9 cellular contexts compared by ENCODE assay signal in genomic region chr1:10494754-10495474, GRCh38. TPM values are rescaled to one million over a fixed set of nuclear protein-coding genes. Genes with fewer than 3 reads are reported as not detected.
DNase-seq lines count a peak whose midpoint lies in the region; ATAC-seq and TF ChIP-seq lines count a peak whose summit lies in the region.
"Had no signal": no experiment of that assay in that cellular context is flagged by ENCODE, and none has a peak within 500 bp of the region (broad histone marks: within the 10 kb centered on the region; RNA-seq: fewer than 3 reads in every experiment).

No MANE protein-coding gene starts in this region.

- peaks cover 4% of the 10 kb centered on the region; the same call in 1 of the 2 replicates for H3F3A ChIP-seq in GM23338 (replicated peaks; ENCODE audit: low read depth)

- H3K4me1 Mint-ChIP-seq in GM23338 = peaks cover 18% of the 10 kb centered on the region

- H3K36me3 Mint-ChIP-seq in GM23338 (ENCODE audit: low read depth) = no peaks in the 10 kb centered on the region

- peaks cover 18% of the 10 kb centered on the region for H4K20me1 ChIP-seq in GM23338 (replicated peaks; ENCODE audit: insufficient read depth)

- TF ChIP-seq POLR2A in ovary (IDR thresholded peaks at IDR 0.05) = no peak

- H3K9me3 Mint-ChIP-seq in GM23338 = no peaks in the 10 kb centered on the region

- H3K27me3 ChIP-seq in GM23338 (ENCODE audit: insufficient read depth) (no peaks in the 10 kb centered on the region), ovary (no peaks in the 10 kb centered on the region), thymus (ENCODE audit: control insufficient read depth, insufficient read depth) (no peaks in the 10 kb centered on the region)

- intact Hi-C loops in ovary (cut with DNase I) = no loop called here

- WGBS in ovary, 3 donors = 2 to 5% (median 3%) methylated on average over 15 of the region's 15 CpGs
- 3% methylated on average over 15 of the region's 15 CpGs for WGBS in thymus

- H3K9me2 ChIP-seq in GM23338 (ENCODE audit: insufficient read depth) = no peaks in the 10 kb centered on the region

- no peak for TF ChIP-seq EP300 in ovary (IDR thresholded peaks at IDR 0.05)

- no peaks in the 10 kb centered on the region for H3K9me3 ChIP-seq in ovary
- H3K9me3 ChIP-seq in thymus (ENCODE audit: control insufficient read depth) = no peaks in the 10 kb centered on the region

- H3K4me3 ChIP-seq in GM23338 (no peak overlapping the region), ovary (no peak overlapping the region), thymus (ENCODE audit: low read length) (peak overlapping the region; percentile 32)

- H3K27ac Mint-ChIP-seq in GM23338 = no peak overlapping the region

- H3K4me3 Mint-ChIP-seq in GM23338 = no peak overlapping the region

- H3K36me3 ChIP-seq in GM23338 (ENCODE audit: insufficient read depth) (no peaks in the 10 kb centered on the region), ovary (no peaks in the 10 kb centered on the region), thymus (ENCODE audit: control insufficient read depth, insufficient read depth) (no peaks in the 10 kb centered on the region)

- peak; percentile 89 to 96 for TF ChIP-seq CTCF in GM23338 (conservative IDR thresholded peaks at IDR 0.05; ENCODE audit: low read depth in 2 of 2)
- peak; percentile 69 to 80 (median 79) for TF ChIP-seq CTCF in ovary (IDR thresholded peaks at IDR 0.05)

- H3K27ac ChIP-seq in GM23338 (ENCODE audit: low read depth) = no peak overlapping the region; the same call in 1 of the 2 replicates
- H3K27ac ChIP-seq in ovary = no peak overlapping the region
- peak overlapping the region; percentile 88 for H3K27ac ChIP-seq in thymus (ENCODE audit: low read depth)

- peaks cover 3% of the 10 kb centered on the region for H3K27me3 Mint-ChIP-seq in GM23338 (ENCODE audit: insufficient read depth, low read depth, poor library complexity)

- H3K79me2 ChIP-seq in GM23338 (replicated peaks; ENCODE audit: insufficient read depth) = peaks cover 70% of the 10 kb centered on the region

- peak; percentile 88 for DNase-seq in ELF-1 (ENCODE audit: low read depth, low spot score)
- peak; percentile 85 for DNase-seq in GM23338 (ENCODE audit: low spot score)
- DNase-seq in LoVo (ENCODE audit: low spot score) = peak; percentile 61
- peak; percentile 78 for DNase-seq in SIG-M5 treated with dmso at 0.1 percent for 504 hours (lab: John Stamatoyannopoulos, UW; ENCODE audit: unreplicated experiment)
- DNase-seq in activated naive CD4-positive, alpha-beta T cell (lab: John Stamatoyannopoulos, UW) = peak; percentile 46 to 78 (median 70)
- DNase-seq in globus pallidus (ENCODE audit: low spot score) = peak; percentile 72
- peak; percentile 43 to 81 (median 69) for DNase-seq in ovary

- no peak overlapping the region for H2AFZ ChIP-seq in GM23338

- H3K4me1 ChIP-seq in GM23338 (ENCODE audit: insufficient read depth) (peaks cover 7% of the 10 kb centered on the region), ovary (ENCODE audit: insufficient read depth) (peaks cover 2% of the 10 kb centered on the region), thymus (ENCODE audit: control insufficient read depth, insufficient read depth, low read length) (peaks cover 9% of the 10 kb centered on the region)

- H3K4me2 ChIP-seq in GM23338 = no peak overlapping the region

- peak; percentile 84 for ATAC-seq in GM23338

TF ChIP-seq in GM23338, 12 proteins besides CTCF, POLR2A, EP300 and RAD21:
- TF ChIP-seq, protein P1, sequence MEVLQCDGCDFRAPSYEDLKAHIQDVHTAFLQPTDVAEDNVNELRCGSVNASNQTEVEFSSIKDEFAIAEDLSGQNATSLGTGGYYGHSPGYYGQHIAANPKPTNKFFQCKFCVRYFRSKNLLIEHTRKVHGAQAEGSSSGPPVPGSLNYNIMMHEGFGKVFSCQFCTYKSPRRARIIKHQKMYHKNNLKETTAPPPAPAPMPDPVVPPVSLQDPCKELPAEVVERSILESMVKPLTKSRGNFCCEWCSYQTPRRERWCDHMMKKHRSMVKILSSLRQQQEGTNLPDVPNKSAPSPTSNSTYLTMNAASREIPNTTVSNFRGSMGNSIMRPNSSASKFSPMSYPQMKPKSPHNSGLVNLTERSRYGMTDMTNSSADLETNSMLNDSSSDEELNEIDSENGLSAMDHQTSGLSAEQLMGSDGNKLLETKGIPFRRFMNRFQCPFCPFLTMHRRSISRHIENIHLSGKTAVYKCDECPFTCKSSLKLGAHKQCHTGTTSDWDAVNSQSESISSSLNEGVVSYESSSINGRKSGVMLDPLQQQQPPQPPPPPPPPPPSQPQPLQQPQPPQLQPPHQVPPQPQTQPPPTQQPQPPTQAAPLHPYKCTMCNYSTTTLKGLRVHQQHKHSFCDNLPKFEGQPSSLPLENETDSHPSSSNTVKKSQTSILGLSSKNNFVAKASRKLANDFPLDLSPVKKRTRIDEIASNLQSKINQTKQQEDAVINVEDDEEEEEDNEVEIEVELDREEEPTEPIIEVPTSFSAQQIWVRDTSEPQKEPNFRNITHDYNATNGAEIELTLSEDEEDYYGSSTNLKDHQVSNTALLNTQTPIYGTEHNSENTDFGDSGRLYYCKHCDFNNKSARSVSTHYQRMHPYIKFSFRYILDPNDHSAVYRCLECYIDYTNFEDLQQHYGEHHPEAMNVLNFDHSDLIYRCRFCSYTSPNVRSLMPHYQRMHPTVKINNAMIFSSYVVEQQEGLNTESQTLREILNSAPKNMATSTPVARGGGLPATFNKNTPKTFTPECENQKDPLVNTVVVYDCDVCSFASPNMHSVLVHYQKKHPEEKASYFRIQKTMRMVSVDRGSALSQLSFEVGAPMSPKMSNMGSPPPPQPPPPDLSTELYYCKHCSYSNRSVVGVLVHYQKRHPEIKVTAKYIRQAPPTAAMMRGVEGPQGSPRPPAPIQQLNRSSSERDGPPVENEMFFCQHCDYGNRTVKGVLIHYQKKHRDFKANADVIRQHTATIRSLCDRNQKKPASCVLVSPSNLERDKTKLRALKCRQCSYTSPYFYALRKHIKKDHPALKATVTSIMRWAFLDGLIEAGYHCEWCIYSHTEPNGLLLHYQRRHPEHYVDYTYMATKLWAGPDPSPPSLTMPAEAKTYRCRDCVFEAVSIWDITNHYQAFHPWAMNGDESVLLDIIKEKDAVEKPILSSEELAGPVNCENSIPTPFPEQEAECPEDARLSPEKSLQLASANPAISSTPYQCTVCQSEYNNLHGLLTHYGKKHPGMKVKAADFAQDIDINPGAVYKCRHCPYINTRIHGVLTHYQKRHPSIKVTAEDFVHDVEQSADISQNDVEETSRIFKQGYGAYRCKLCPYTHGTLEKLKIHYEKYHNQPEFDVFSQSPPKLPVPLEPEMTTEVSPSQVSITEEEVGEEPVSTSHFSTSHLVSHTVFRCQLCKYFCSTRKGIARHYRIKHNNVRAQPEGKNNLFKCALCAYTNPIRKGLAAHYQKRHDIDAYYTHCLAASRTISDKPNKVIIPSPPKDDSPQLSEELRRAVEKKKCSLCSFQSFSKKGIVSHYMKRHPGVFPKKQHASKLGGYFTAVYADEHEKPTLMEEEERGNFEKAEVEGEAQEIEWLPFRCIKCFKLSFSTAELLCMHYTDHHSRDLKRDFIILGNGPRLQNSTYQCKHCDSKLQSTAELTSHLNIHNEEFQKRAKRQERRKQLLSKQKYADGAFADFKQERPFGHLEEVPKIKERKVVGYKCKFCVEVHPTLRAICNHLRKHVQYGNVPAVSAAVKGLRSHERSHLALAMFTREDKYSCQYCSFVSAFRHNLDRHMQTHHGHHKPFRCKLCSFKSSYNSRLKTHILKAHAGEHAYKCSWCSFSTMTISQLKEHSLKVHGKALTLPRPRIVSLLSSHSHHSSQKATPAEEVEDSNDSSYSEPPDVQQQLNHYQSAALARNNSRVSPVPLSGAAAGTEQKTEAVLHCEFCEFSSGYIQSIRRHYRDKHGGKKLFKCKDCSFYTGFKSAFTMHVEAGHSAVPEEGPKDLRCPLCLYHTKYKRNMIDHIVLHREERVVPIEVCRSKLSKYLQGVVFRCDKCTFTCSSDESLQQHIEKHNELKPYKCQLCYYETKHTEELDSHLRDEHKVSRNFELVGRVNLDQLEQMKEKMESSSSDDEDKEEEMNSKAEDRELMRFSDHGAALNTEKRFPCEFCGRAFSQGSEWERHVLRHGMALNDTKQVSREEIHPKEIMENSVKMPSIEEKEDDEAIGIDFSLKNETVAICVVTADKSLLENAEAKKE (CRISPR knock-in tag; IDR thresholded peaks at IDR 0.05) = no peak
- TF ChIP-seq JUNB (IDR thresholded peaks at IDR 0.05; ENCODE audit: unreplicated experiment) = no peak
- TF ChIP-seq ZNF114 (CRISPR knock-in tag; IDR thresholded peaks at IDR 0.05) = no peak
- TF ChIP-seq, protein P2, sequence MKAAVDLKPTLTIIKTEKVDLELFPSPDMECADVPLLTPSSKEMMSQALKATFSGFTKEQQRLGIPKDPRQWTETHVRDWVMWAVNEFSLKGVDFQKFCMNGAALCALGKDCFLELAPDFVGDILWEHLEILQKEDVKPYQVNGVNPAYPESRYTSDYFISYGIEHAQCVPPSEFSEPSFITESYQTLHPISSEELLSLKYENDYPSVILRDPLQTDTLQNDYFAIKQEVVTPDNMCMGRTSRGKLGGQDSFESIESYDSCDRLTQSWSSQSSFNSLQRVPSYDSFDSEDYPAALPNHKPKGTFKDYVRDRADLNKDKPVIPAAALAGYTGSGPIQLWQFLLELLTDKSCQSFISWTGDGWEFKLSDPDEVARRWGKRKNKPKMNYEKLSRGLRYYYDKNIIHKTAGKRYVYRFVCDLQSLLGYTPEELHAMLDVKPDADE (IDR thresholded peaks at IDR 0.05) = no peak
- no peak for TF ChIP-seq CREB1 (CRISPR knock-in tag; IDR thresholded peaks at IDR 0.05; ENCODE audit: low read depth)
- TF ChIP-seq POLR2AphosphoS5 (IDR thresholded peaks at IDR 0.05; ENCODE audit: low read depth) = no peak

RNA-seq across cellular contexts. Expression of gene PEX14, which starts 20.2 kb away (rescaled TPM):
- 14.0 and 19.6 TPM in 2 replicates for total RNA-seq in GM23338 (2014; rRNA removed; shearing (Covaris generic))
- polyA plus RNA-seq in GM23338 (2016; fragmentation: Nextera tagmentation; extraction: Ambion mirVana) (16.4 and 17.6 TPM in 2 replicates), ovary (10 to 100 TPM in 1 of 2 donors, 1 to 10 TPM in 1; 3.3 to 19.6 TPM), thymus (16.1 TPM)
- 10 to 100 TPM in 6 of 7 donors, 1 to 10 TPM in 1; 7.5 to 22.9 (median 16.7) TPM for total RNA-seq in ovary

RNA-seq across cellular contexts. Expression of gene DFFA, which starts 22.6 kb away (rescaled TPM):
- 77.4 and 82.0 TPM in 2 replicates for total RNA-seq in GM23338 (2014; rRNA removed; shearing (Covaris generic))
- polyA plus RNA-seq in GM23338 (2016; fragmentation: Nextera tagmentation; extraction: Ambion mirVana) (61.4 and 65.2 TPM in 2 replicates), ovary (10 to 100 TPM; 17.7 to 36.7 TPM), thymus (13.1 TPM)
- total RNA-seq in ovary = 10 to 100 TPM; 14.8 to 37.4 (median 33.0) TPM

RNA-seq across cellular contexts. Expression of gene CORT, which starts 45.1 kb away (rescaled TPM):
- 0.16 TPM in 1 of 2 replicates, not detected in the other for total RNA-seq in GM23338 (2014; rRNA removed; shearing (Covaris generic))
- polyA plus RNA-seq in GM23338 (2016; fragmentation: Nextera tagmentation; extraction: Ambion mirVana) (0.99 and 1.4 TPM in 2 replicates), ovary (under 1 TPM in 1 of 2 donors, not detected in 1; 0.11 TPM), thymus (0.71 TPM)
- under 1 TPM in 4 of 7 donors, not detected in 3; 0.23 to 0.51 (median 0.44) TPM for total RNA-seq in ovary
- total RNA-seq: subcutaneous adipose tissue had no signal
